24 cellular contexts compared by ENCODE assay signal in the genomic region with DNA sequence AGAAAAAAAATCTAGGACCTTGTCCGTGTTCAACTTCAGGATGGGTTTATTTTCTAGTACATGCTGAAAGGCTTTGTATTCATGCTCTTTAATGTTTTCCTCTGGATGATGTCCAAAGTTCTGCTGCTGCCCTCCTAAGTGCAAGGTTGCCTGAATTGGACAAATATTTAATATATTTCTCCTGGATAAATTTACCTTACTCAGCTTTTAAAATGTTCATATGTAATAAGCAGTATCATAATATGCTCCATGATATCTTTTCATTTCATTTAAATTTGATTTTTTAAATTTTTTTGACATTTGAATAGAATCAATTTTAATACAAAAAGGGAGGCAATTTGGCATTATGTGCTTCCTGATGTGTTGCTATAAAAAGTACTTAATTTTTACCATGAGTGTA.
"Had no signal": no experiment of that assay in that cellular context is flagged by ENCODE, and none has a peak within 500 bp of the region (broad histone marks: within the 10 kb centered on the region; RNA-seq: fewer than 3 reads in every experiment).

No MANE protein-coding gene starts in this region.

- H3K4me1 ChIP-seq: colonic mucosa, esophagus squamous epithelium, gastrocnemius medialis, left lung, lower lobe of right lung had no signal

- H3K9me3 ChIP-seq: colonic mucosa, esophagus squamous epithelium, gastrocnemius medialis, heart right ventricle, left lung, lower lobe of right lung, mucosa of descending colon had no signal

- H3K36me3 ChIP-seq: colonic mucosa, esophagus squamous epithelium, gastrocnemius medialis, heart right ventricle, left lung, lower lobe of right lung had no signal

- H3K27ac ChIP-seq: colonic mucosa, dorsolateral prefrontal cortex, epithelial cell of prostate, esophagus squamous epithelium, gastrocnemius medialis, heart right ventricle, left lung, lower lobe of right lung had no signal

- ATAC-seq: esophagus mucosa, gastrocnemius medialis, heart right ventricle, left cardiac atrium, left lung, left ventricle myocardium superior, lower lobe of right lung, mucosa of descending colon had no signal

- DNase-seq: colonic mucosa; cortex of kidney; dorsolateral prefrontal cortex; effector CD4-positive, alpha-beta T cell; effector memory CD4-positive, alpha-beta T cell; erythroblast; esophagus squamous epithelium; foreskin fibroblast; foreskin melanocyte; gastrocnemius medialis; glutamatergic neuron; head of caudate nucleus; heart right ventricle; hippocampal formation; left cardiac atrium; left lung; left ventricle myocardium superior; lower lobe of right lung; mesenchymal stem cell; mucosa of descending colon; naive B cell had no signal

- H3K4me3 ChIP-seq: colonic mucosa, dorsolateral prefrontal cortex, esophagus squamous epithelium, gastrocnemius medialis, heart right ventricle, left lung, lower lobe of right lung, mucosa of descending colon had no signal

- H3K27me3 ChIP-seq: colonic mucosa, dorsolateral prefrontal cortex, gastrocnemius medialis, heart right ventricle, left lung had no signal

- FAIRE-seq: islet of Langerhans had no signal
